In the genomic region with DNA sequence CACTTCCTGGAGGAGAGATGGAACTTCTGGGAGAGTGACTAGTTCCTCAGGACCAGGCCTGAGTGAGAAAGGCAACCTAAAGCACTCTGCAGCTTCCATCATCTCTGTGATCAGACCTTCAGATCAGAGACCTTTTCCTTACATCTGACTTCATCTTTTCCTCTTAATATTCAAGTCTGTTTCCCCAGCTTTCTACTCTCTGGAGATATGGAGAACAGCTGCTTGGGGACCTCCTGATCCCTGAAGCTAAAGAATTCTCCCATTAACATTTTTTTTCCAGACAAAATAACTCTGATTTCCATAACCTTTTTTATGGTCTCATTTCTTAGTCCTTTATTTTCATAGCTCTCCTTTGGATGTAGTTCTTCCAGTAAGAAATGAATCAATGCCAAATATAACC, we compare ENCODE assay signal across 21 cellular contexts.
"Had no signal": no experiment of that assay in that cellular context is flagged by ENCODE, and none has a peak within 500 bp of the region (broad histone marks: within the 10 kb centered on the region; RNA-seq: fewer than 3 reads in every experiment).

No MANE protein-coding gene starts in this region.

- H3K4me2 ChIP-seq: neural progenitor cell had no signal

- H2AFZ ChIP-seq: neural progenitor cell had no signal

- H3K27me3 ChIP-seq: colonic mucosa, neural progenitor cell, sigmoid colon, transverse colon, upper lobe of right lung, uterus had no signal

- ATAC-seq: effector memory CD8-positive, alpha-beta T cell; esophagus mucosa; left ventricle myocardium superior; lower lobe of right lung; right cardiac atrium; stimulated activated naive B cell treated with anti-CD40 and anti-IgM and Interleukin-4, amounts not matched to agents 10 μg/mL and 1 μg/mL and 100 μg/mL, for 72 hours; upper lobe of right lung had no signal

- H3K9ac ChIP-seq: neural progenitor cell had no signal

- FAIRE-seq: frontal cortex, keratinocyte had no signal

- H3K36me3 ChIP-seq: colonic mucosa, lower lobe of right lung, neural progenitor cell, prostate gland, sigmoid colon, transverse colon, upper lobe of right lung, uterus had no signal

- H3K27ac ChIP-seq: colonic mucosa, epithelial cell of prostate, lower lobe of right lung, neural progenitor cell, prostate gland, sigmoid colon, transverse colon, upper lobe of right lung, uterus had no signal

- H3K4me1 ChIP-seq: colonic mucosa, lower lobe of right lung, prostate gland, sigmoid colon, transverse colon, upper lobe of right lung, uterus had no signal

- DNase-seq: colonic mucosa; effector memory CD8-positive, alpha-beta T cell; hypothalamus; left ventricle myocardium superior; lower lobe of right lung; naive B cell; right cardiac atrium; sigmoid colon; stimulated activated CD4-positive, alpha-beta T cell treated with anti-CD3 and anti-CD28 coated beads, Interleukin-15, amount 100 ng/mL, for 24 hours; stimulated activated CD4-positive, alpha-beta T cell treated with anti-CD3 and anti-CD28 coated beads, Interleukin-2, amount 100 ng/mL, for 48 hours; stimulated activated naive B cell treated with anti-CD40 and anti-IgM and Interleukin-4, amounts not matched to agents 10 μg/mL and 1 μg/mL and 100 μg/mL, for 72 hours; transverse colon; upper lobe of right lung; uterus had no signal

- H3K4me3 ChIP-seq: colonic mucosa, lower lobe of right lung, neural progenitor cell, prostate gland, sigmoid colon, skin epidermis, transverse colon, upper lobe of right lung, uterus had no signal

- H3K9me3 ChIP-seq: colonic mucosa, lower lobe of right lung, prostate gland, sigmoid colon, transverse colon, upper lobe of right lung, uterus had no signal
